ENCODE assay signal across 2 cellular contexts in genomic region chr9:136254381-136255165, GRCh38.
TF ChIP-seq lines count a peak whose summit lies in the region.

No MANE protein-coding gene starts in this region.

TF ChIP-seq in IMR-90, 13 proteins besides CTCF, POLR2A, EP300 and RAD21:
- no peak for TF ChIP-seq FOS (IDR thresholded peaks at IDR 0.05; ENCODE audit: low read depth, low read length)
- TF ChIP-seq RFX5 (IDR thresholded peaks at IDR 0.05; ENCODE audit: low read depth, low read length), result no peak
- no peak for TF ChIP-seq MAFK (IDR thresholded peaks at IDR 0.05; ENCODE audit: low read depth, low read length)
- no peak for TF ChIP-seq USF2 (IDR thresholded peaks at IDR 0.05; ENCODE audit: low read depth, low read length)
- no peak for TF ChIP-seq BHLHE40 (IDR thresholded peaks at IDR 0.05; ENCODE audit: low read depth, low read length)
- no peak for TF ChIP-seq CHD1 (IDR thresholded peaks at IDR 0.05; ENCODE audit: low read depth, low read length)
- TF ChIP-seq RCOR1 (IDR thresholded peaks at IDR 0.05; ENCODE audit: insufficient replicate concordance, low read length), result no peak
- TF ChIP-seq MAZ (IDR thresholded peaks at IDR 0.05; ENCODE audit: borderline replicate concordance, low read depth, low read length), result no peak
- TF ChIP-seq ELK1 (IDR thresholded peaks at IDR 0.05; ENCODE audit: borderline replicate concordance, low read depth, low read length), result no peak
- TF ChIP-seq MXI1 (IDR thresholded peaks at IDR 0.05; ENCODE audit: borderline replicate concordance, low read depth, low read length), result no peak

TF ChIP-seq in GM12878, 131 proteins besides CTCF, POLR2A, EP300 and RAD21:
- TF ChIP-seq CHD4 (IDR thresholded peaks at IDR 0.05) (no peak), JUND (IDR thresholded peaks at IDR 0.05; ENCODE audit: low read depth, low read length) (no peak), RELB (IDR thresholded peaks at IDR 0.05; ENCODE audit: low read depth) (no peak), TBL1XR1 (IDR thresholded peaks at IDR 0.05; ENCODE audit: low read depth, low read length) (no peak), PAX5 (IDR thresholded peaks at IDR 0.05; ENCODE audit: borderline replicate concordance, low read depth, low read length) (no peak), CEBPB (IDR thresholded peaks at IDR 0.05; ENCODE audit: borderline replicate concordance in 1 of 2, low read depth in 2 of 2, low read length in 2 of 2) (no peak), FOXK2 (IDR thresholded peaks at IDR 0.05) (no peak), HSF1 (IDR thresholded peaks at IDR 0.05; ENCODE audit: low read depth, low read length) (no peak), EED (IDR thresholded peaks at IDR 0.05; ENCODE audit: low read depth) (no peak), ZNF24 (IDR thresholded peaks at IDR 0.05) (no peak), NR2C1 (IDR thresholded peaks at IDR 0.05) (no peak), ZBTB11 (CRISPR knock-in tag; IDR thresholded peaks at IDR 0.05) (no peak), PBX3 (IDR thresholded peaks at IDR 0.05; ENCODE audit: insufficient replicate concordance, low read depth, low read length) (no peak), SIX5 (IDR thresholded peaks at IDR 0.05; ENCODE audit: low read depth, low read length, severe bottlenecking) (no peak)
